Comparison of ENCODE assay signal across 13 cellular contexts in genomic region chr7:76165106-76165972, GRCh38. TPM values are rescaled to one million over a fixed set of nuclear protein-coding genes. Genes with fewer than 3 reads are reported as not detected.
DNase-seq lines count a peak whose midpoint lies in the region; ATAC-seq and TF ChIP-seq lines count a peak whose summit lies in the region.
"Had no signal": no experiment of that assay in that cellular context is flagged by ENCODE, and none has a peak within 500 bp of the region (broad histone marks: within the 10 kb centered on the region; RNA-seq: fewer than 3 reads in every experiment).

No MANE protein-coding gene starts in this region.

- CTCF ChIA-PET in CD4-positive, alpha-beta memory T cell (lab: Charles Lee; ENCODE audit: partially characterized antibody), result interaction anchor here (3.5 kb wide), 1 partner anchor 13 kb away, joined by 30 read pairs; no protein-coding TSS in a partner anchor

- peak overlapping the region; percentile 5 for H3K9ac ChIP-seq in HUES6 (ENCODE audit: low read length)

- H3K4me3 Mint-ChIP-seq in CD4-positive, alpha-beta memory T cell, result peak overlapping the region in 4 of 8 donors; percentile 58 to 92 (median 89)
- peak overlapping the region; percentile 79 for H3K4me3 Mint-ChIP-seq in osteocyte (ENCODE audit: unreplicated experiment)

- no peaks in the 10 kb centered on the region for H3K27me3 Mint-ChIP-seq in CD4-positive, alpha-beta memory T cell
- H3K27me3 Mint-ChIP-seq in osteocyte (ENCODE audit: unreplicated experiment), result no peaks in the 10 kb centered on the region
- H3K27me3 Mint-ChIP-seq: activated naive CD8-positive, alpha-beta T cell treated with anti-CD3 and anti-CD28 coated beads, Interleukin-2, amount 50 U/mL, for 24 hours had no signal

- no peak overlapping the region for H3K27ac ChIP-seq in CD4-positive, alpha-beta memory T cell (ENCODE audit: low read depth, low read length)
- H3K27ac ChIP-seq in HUES6 (ENCODE audit: low read depth, low read length), result peak overlapping the region; percentile 37; the same call in 1 of the 2 replicates
- peak overlapping the region; percentile 70 for H3K27ac ChIP-seq in epithelial cell of prostate
- no peak overlapping the region for H3K27ac ChIP-seq in foreskin keratinocyte

- intact Hi-C loops in CD4-positive, alpha-beta memory T cell (cut with micrococcal nuclease), result no loop called here

- no peaks in the 10 kb centered on the region for H3K9me3 Mint-ChIP-seq in CD4-positive, alpha-beta memory T cell
- H3K9me3 Mint-ChIP-seq in osteocyte (ENCODE audit: unreplicated experiment), result no peaks in the 10 kb centered on the region
- H3K9me3 Mint-ChIP-seq: activated naive CD8-positive, alpha-beta T cell treated with anti-CD3 and anti-CD28 coated beads, Interleukin-2, amount 50 U/mL, for 24 hours had no signal

- DNase-seq in CD4-positive, alpha-beta memory T cell, result no peak
- DNase-seq in epithelial cell of prostate (ENCODE audit: low read depth, low spot score), result no peak
- no peak for DNase-seq in osteocyte (ENCODE audit: extremely low spot score, unreplicated experiment)
- no peak for DNase-seq in GM10266 (ENCODE audit: extremely low spot score)
- DNase-seq in islet precursor cell, result no peak
- no peak for DNase-seq in foreskin keratinocyte
- no peak for DNase-seq in SIG-M5 treated with dmso at 0.1 percent for 504 hours (lab: John Stamatoyannopoulos, UW; ENCODE audit: unreplicated experiment)
- DNase-seq: activated naive CD8-positive, alpha-beta T cell treated with anti-CD3 and anti-CD28 coated beads, Interleukin-2, amount 50 U/mL, for 24 hours; C1 segment of cervical spinal cord; NK-92 treated with Interleukin-12 subunit alpha and Interleukin-12 subunit beta, amount 100 ng/mL, for 24 hours; SIG-M5 had no signal

- no peak for ATAC-seq in foreskin keratinocyte

- peaks cover 6% of the 10 kb centered on the region for H3K4me1 ChIP-seq in CD4-positive, alpha-beta memory T cell (ENCODE audit: insufficient read depth, low read length)
- H3K4me1 ChIP-seq in HUES6 (ENCODE audit: control insufficient read depth, insufficient read depth, low read length) (peaks cover 31% of the 10 kb centered on the region), foreskin keratinocyte (peaks cover 9% of the 10 kb centered on the region)

- TF ChIP-seq CTCF in osteocyte (IDR thresholded peaks at IDR 0.05), result no peak
- TF ChIP-seq CTCF in GM10266 (IDR thresholded peaks at IDR 0.05; ENCODE audit: control insufficient read depth, insufficient read depth, low read depth, missing control alignments), result no peak
- TF ChIP-seq CTCF in foreskin keratinocyte (conservative IDR thresholded peaks at IDR 0.05), result no peak

- POLR2A ChIA-PET in CD4-positive, alpha-beta memory T cell (lab: Charles Lee; ENCODE audit: partially characterized antibody), result interaction anchor here (1.7 to 1.8 kb wide), 2 partner anchors 117 to 152 kb away, joined by 8 to 15 read pairs; partner anchors contain the start of genes MDH2 and STYXL1

- peaks cover 2 to 8% (median 5%) of the 10 kb centered on the region in 4 donors for H3K4me1 Mint-ChIP-seq in CD4-positive, alpha-beta memory T cell
- H3K4me1 Mint-ChIP-seq in osteocyte (ENCODE audit: unreplicated experiment), result peaks cover 6% of the 10 kb centered on the region

- peaks cover 0 to 3% of the 10 kb centered on the region in 2 donors for H3K36me3 Mint-ChIP-seq in CD4-positive, alpha-beta memory T cell
- no peaks in the 10 kb centered on the region for H3K36me3 Mint-ChIP-seq in osteocyte (ENCODE audit: unreplicated experiment)

- H3K4me3 ChIP-seq in CD4-positive, alpha-beta memory T cell (ENCODE audit: low read length in 2 of 2), result no peak overlapping the region
- no peak overlapping the region for H3K4me3 ChIP-seq in HUES6 (ENCODE audit: low read depth, low read length)

- H3K36me3 ChIP-seq in CD4-positive, alpha-beta memory T cell (ENCODE audit: insufficient read depth, low read length), result no peaks in the 10 kb centered on the region
- no peaks in the 10 kb centered on the region for H3K36me3 ChIP-seq in HUES6 (ENCODE audit: control insufficient read depth, insufficient read depth, low read length)
- H3K36me3 ChIP-seq: thoracic aorta had no signal

- peak overlapping the region in 6 of 7 donors; percentile 30 to 97 (median 64) for H3K27ac Mint-ChIP-seq in CD4-positive, alpha-beta memory T cell
- H3K27ac Mint-ChIP-seq in osteocyte (ENCODE audit: unreplicated experiment), result peak overlapping the region; percentile 91

- H3K27me3 ChIP-seq in CD4-positive, alpha-beta memory T cell (ENCODE audit: insufficient read depth, low read length), result no peaks in the 10 kb centered on the region
- no peaks in the 10 kb centered on the region for H3K27me3 ChIP-seq in HUES6 (ENCODE audit: control insufficient read depth, insufficient read depth, low read length)
- H3K27me3 ChIP-seq in foreskin keratinocyte, result no peaks in the 10 kb centered on the region

- no peaks in the 10 kb centered on the region for H3K9me3 ChIP-seq in CD4-positive, alpha-beta memory T cell (ENCODE audit: control insufficient read depth in 1 of 2, low read length in 2 of 2)
- H3K9me3 ChIP-seq in HUES6 (ENCODE audit: control insufficient read depth, insufficient read depth, low read depth, low read length), result no peaks in the 10 kb centered on the region
- H3K9me3 ChIP-seq: thoracic aorta had no signal

RNA-seq across cellular contexts. Expression of gene SRRM3, which starts 36.4 kb away (rescaled TPM):
- not detected for total RNA-seq in CD4-positive, alpha-beta memory T cell
- not detected for polyA plus RNA-seq in CD4-positive, alpha-beta memory T cell
- 0.46 and 0.71 TPM in 2 replicates for total RNA-seq in osteocyte
- total RNA-seq in foreskin keratinocyte, result 0.92 and 1.2 TPM in 2 replicates
- polyA plus RNA-seq in foreskin keratinocyte, result 0.92 and 1.3 TPM in 2 replicates

Comparison
In these comparisons a context has a peak if more than half of its experiments do, and no peak if none do; other contexts are left out.
1. H3K27ac ChIP-seq: peak in HUES6 (single experiment) and epithelial cell of prostate (single experiment); none in CD4-positive, alpha-beta memory T cell (single experiment) and foreskin keratinocyte (single experiment).